ENCODE assay signal across 1 cellular context in the genomic region with DNA sequence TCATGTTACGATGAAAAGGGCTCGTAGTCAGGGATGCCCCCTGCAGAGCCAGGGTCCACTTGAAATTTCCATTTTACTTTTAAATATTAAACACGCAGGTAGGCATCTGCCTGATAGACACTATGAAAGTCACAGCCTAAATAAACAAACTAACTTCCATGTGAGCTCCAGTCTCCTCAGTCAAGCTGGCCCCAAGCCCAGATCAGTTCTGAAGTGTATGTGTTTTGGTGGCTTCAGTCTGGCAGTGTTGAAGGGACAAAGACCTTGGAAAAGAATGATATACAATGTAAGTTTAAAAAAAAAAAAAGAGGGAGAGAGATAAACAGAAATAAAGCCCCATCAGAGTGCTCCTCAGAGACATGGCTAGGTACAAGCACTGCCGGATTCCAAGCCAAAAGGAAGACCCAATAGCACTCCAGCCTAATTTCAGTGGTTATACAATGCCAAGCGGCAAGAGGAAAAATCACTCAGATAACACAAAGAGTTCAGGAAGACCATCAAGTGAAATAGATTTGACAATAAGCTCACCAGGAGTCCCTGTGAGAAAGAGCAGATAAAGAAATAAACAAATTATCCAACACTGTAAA.
TF ChIP-seq lines count a peak whose summit lies in the region.

No MANE protein-coding gene starts in this region.

TF ChIP-seq in HepG2, 621 proteins besides CTCF, POLR2A, EP300 and RAD21 (continued from another document):
- TF ChIP-seq BCL3 (CRISPR knock-in tag; IDR thresholded peaks at IDR 0.05), result no peak
- TF ChIP-seq, protein P1, sequence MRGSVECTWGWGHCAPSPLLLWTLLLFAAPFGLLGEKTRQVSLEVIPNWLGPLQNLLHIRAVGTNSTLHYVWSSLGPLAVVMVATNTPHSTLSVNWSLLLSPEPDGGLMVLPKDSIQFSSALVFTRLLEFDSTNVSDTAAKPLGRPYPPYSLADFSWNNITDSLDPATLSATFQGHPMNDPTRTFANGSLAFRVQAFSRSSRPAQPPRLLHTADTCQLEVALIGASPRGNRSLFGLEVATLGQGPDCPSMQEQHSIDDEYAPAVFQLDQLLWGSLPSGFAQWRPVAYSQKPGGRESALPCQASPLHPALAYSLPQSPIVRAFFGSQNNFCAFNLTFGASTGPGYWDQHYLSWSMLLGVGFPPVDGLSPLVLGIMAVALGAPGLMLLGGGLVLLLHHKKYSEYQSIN (CRISPR knock-in tag; IDR thresholded peaks at IDR 0.05; ENCODE audit: borderline replicate concordance), result no peak
- no peak for TF ChIP-seq ZBTB20 (CRISPR knock-in tag; IDR thresholded peaks at IDR 0.05; ENCODE audit: borderline replicate concordance, low read depth)
- TF ChIP-seq, protein P2, sequence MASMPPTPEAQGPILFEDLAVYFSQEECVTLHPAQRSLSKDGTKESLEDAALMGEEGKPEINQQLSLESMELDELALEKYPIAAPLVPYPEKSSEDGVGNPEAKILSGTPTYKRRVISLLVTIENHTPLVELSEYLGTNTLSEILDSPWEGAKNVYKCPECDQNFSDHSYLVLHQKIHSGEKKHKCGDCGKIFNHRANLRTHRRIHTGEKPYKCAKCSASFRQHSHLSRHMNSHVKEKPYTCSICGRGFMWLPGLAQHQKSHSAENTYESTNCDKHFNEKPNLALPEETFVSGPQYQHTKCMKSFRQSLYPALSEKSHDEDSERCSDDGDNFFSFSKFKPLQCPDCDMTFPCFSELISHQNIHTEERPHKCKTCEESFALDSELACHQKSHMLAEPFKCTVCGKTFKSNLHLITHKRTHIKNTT (CRISPR knock-in tag; IDR thresholded peaks at IDR 0.05), result no peak
- TF ChIP-seq MNT (IDR thresholded peaks at IDR 0.05), result no peak
- TF ChIP-seq ZBTB1 (CRISPR knock-in tag; IDR thresholded peaks at IDR 0.05; ENCODE audit: borderline replicate concordance), result no peak
- no peak for TF ChIP-seq ZNF451 (CRISPR knock-in tag; IDR thresholded peaks at IDR 0.05)
- TF ChIP-seq HNRNPK (IDR thresholded peaks at IDR 0.05; ENCODE audit: low read depth, low read length, poor library complexity, severe bottlenecking), result no peak
